ENCODE assay signal across 8 cellular contexts in the genomic region with DNA sequence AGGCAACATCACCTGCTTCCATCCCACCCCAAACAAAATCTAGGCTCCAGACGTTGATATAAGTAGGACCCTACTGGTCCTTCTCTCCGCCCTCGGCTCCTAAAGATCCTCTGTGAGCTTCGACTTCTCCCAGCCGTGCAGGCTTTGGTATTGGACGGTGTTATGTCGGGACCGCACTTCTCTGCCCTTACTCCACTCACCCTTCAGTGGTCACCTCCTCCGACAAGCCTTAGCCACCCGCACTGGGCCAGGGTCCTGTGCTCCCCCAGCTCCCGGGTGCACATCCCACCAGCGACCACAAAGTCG. TPM values are rescaled to one million over a fixed set of nuclear protein-coding genes. Genes with fewer than 3 reads are reported as not detected.
DNase-seq lines count a peak whose midpoint lies in the region; ATAC-seq, FAIRE-seq and TF ChIP-seq lines count a peak whose summit lies in the region.

No MANE protein-coding gene starts in this region.

- no peak for TF ChIP-seq RAD21 in A549 (conservative IDR thresholded peaks at IDR 0.05 in 1 of 2, IDR thresholded peaks at IDR 0.05 in 1 of 2)

- H3K36me3 ChIP-seq in KMS-11 (ENCODE audit: insufficient read depth) (no peaks in the 10 kb centered on the region), muscle layer of colon (ENCODE audit: insufficient read depth, low read length) (peaks cover 13% of the 10 kb centered on the region)

- H3K9ac ChIP-seq in KMS-11 (peak overlapping the region; percentile 80; the same call in 1 of the 2 replicates), muscle layer of colon (ENCODE audit: low read length) (peak overlapping the region; percentile 66)

- peak overlapping the region; percentile 88 to 96 for H3K27ac ChIP-seq in A549
- 0 out of 2 replicates have a peak overlapping the region, but pooled peaks have one; percentile 4 for H3K27ac ChIP-seq in KMS-11
- H3K27ac ChIP-seq in muscle layer of colon (ENCODE audit: low read depth, low read length): peak overlapping the region; percentile 98

- H3K4me3 ChIP-seq in A549 (peak overlapping the region; percentile 76), KMS-11 (IDR thresholded peaks at IDR 0.05; ENCODE audit: insufficient read depth, low read depth, low read length) (no peak overlapping the region), choroid plexus epithelial cell (ENCODE audit: low read depth, low read length) (peak overlapping the region; percentile 100), muscle layer of colon (ENCODE audit: low read depth in 1 of 2, low read length in 2 of 2) (peak overlapping the region; percentile 67 to 93)

- no peak for TF ChIP-seq POLR2A in A549 (IDR thresholded peaks at IDR 0.05; ENCODE audit: low read length)

- H3K9me3 ChIP-seq in A549 (no peaks in the 10 kb centered on the region), muscle layer of colon (ENCODE audit: low read length) (no peaks in the 10 kb centered on the region)

- no peak for FAIRE-seq in A549 (lab: Jason Lieb, UNC)

- H4K20me1 ChIP-seq in KMS-11 (ENCODE audit: insufficient read depth): no peaks in the 10 kb centered on the region

- TF ChIP-seq CTCF in A549 (IDR thresholded peaks at IDR 0.05) (no peak), KMS-11 (conservative IDR thresholded peaks at IDR 0.05; ENCODE audit: low read depth, low read length) (no peak), choroid plexus epithelial cell (conservative IDR thresholded peaks at IDR 0.05; ENCODE audit: low read depth, low read length) (no peak)

- H3K4me2 ChIP-seq in A549: peak overlapping the region; percentile 89
- peak overlapping the region; percentile 67; the same call in 1 of the 2 replicates for H3K4me2 ChIP-seq in KMS-11

- POLR2A ChIA-PET in A549 (lab: Yijun Ruan, JAX): interaction anchor here (1.0 to 1.5 kb wide), 7 partner anchors 10 to 129 kb away, joined by 3 to 9 read pairs (median 4); a partner anchor contains a TSS

- peaks cover 12% of the 10 kb centered on the region; the same call in 1 of the 2 replicates for H3K79me2 ChIP-seq in KMS-11 (ENCODE audit: insufficient read depth, low read depth)

- H3K4me1 ChIP-seq in A549: peaks cover 16% of the 10 kb centered on the region; the same call in 2 of the 3 replicates
- H3K4me1 ChIP-seq in KMS-11 (ENCODE audit: low read depth, poor library complexity, severe bottlenecking): peaks cover 16% of the 10 kb centered on the region
- peaks cover 21% of the 10 kb centered on the region for H3K4me1 ChIP-seq in muscle layer of colon (ENCODE audit: insufficient read depth, low read length)

- H2AFZ ChIP-seq in KMS-11 (ENCODE audit: low read depth): peak overlapping the region; percentile 15; the same call in 1 of the 2 replicates

- TF ChIP-seq EP300 in A549 (IDR thresholded peaks at IDR 0.05): no peak

- peak in 1 of 2 experiments; percentile 1; a peak in 3 of 6 replicates for ATAC-seq in A549
- no peak for ATAC-seq in GM19452 (IDR thresholded peaks at IDR 0.05; ENCODE audit: unreplicated experiment)

- H3K27me3 ChIP-seq in KMS-11 (ENCODE audit: insufficient read depth, low read depth) (no peaks in the 10 kb centered on the region), muscle layer of colon (ENCODE audit: control insufficient read depth in 1 of 2, insufficient read depth in 2 of 2, low read length in 2 of 2) (no peaks in the 10 kb centered on the region)

- CTCF ChIA-PET in A549 (lab: Yijun Ruan, JAX): interaction anchor here (1.0 to 22.2 kb wide), 10 partner anchors 9 to 414 kb away, joined by 3 to 370 read pairs (median 10); a partner anchor contains a TSS

- no peak for DNase-seq in A549 (ENCODE audit: low read depth in 1 of 2, low spot score in 1 of 2)
- no peak for DNase-seq in choroid plexus epithelial cell (ENCODE audit: low read depth)
- DNase-seq in NOMO-1 treated with dmso at 0.1 percent for 144 hours (lab: John Stamatoyannopoulos, UW; ENCODE audit: unreplicated experiment): no peak
- DNase-seq in NCI-H2227 (lab: John Stamatoyannopoulos, UW; ENCODE audit: unreplicated experiment): no peak
- no peak for DNase-seq in NCI-H446 treated with DMSO at 0.1 percent for 48 hours (lab: John Stamatoyannopoulos, UW)

- 20% methylated on average over 13 of the region's 13 CpGs for WGBS in A549 (ENCODE audit: missing lambda C conversion rate)

TF ChIP-seq in A549, 52 proteins besides CTCF, POLR2A, EP300 and RAD21:
- TF ChIP-seq TFCP2L1 (CRISPR knock-in tag; IDR thresholded peaks at IDR 0.05): no peak
- TF ChIP-seq, protein P1, sequence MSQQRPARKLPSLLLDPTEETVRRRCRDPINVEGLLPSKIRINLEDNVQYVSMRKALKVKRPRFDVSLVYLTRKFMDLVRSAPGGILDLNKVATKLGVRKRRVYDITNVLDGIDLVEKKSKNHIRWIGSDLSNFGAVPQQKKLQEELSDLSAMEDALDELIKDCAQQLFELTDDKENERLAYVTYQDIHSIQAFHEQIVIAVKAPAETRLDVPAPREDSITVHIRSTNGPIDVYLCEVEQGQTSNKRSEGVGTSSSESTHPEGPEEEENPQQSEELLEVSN (IDR thresholded peaks at IDR 0.05; ENCODE audit: borderline replicate concordance, low read depth): no peak

RNA-seq across cellular contexts. Expression of a gene that starts 1.6 kb away (rescaled TPM):
- polyA plus RNA-seq in A549 (2011; rRNA removed): 11.0 and 11.3 TPM in 2 replicates
- polyA plus RNA-seq in A549 (2012; cell fraction: cytosol; rRNA removed): 74.3 and 76.3 TPM in 2 replicates
- 57.1 and 62.6 TPM in 2 replicates for polyA plus RNA-seq in A549 (2012; cell fraction: nucleus; rRNA removed)
- 51.9 to 53.5 TPM (median 52.4 TPM) in 3 replicates for polyA plus RNA-seq in A549 (2017; fragmentation: RNase III; extraction: RNeasy Plus Mini Kit Qiagen cat#74134 plus additional on column Dnase treatment)
- polyA minus RNA-seq in A549 (2011; rRNA and poly(A)+ RNA removed): 5.2 and 6.7 TPM in 2 replicates

RNA-seq across cellular contexts. Expression of a gene that starts 3.4 kb away (rescaled TPM):
- polyA plus RNA-seq in A549 (2011; rRNA removed) (0.92 and 1.6 TPM in 2 replicates), A549 (2017; fragmentation: RNase III; extraction: RNeasy Plus Mini Kit Qiagen cat#74134 plus additional on column Dnase treatment) (3.6 to 4.4 TPM (median 3.9 TPM) in 3 replicates)
- polyA plus RNA-seq in A549 (2012; cell fraction: cytosol; rRNA removed): 5.4 and 6.9 TPM in 2 replicates
- 15.4 and 21.9 TPM in 2 replicates for polyA plus RNA-seq in A549 (2012; cell fraction: nucleus; rRNA removed)
- 0.83 and 1.6 TPM in 2 replicates for polyA minus RNA-seq in A549 (2011; rRNA and poly(A)+ RNA removed)

RNA-seq across cellular contexts. Expression of a gene that starts 8.9 kb away (rescaled TPM):
- polyA plus RNA-seq in A549 (2011; rRNA removed): 1.7 and 2.6 TPM in 2 replicates
- 5.6 and 7.2 TPM in 2 replicates for polyA plus RNA-seq in A549 (2012; cell fraction: cytosol; rRNA removed)
- 61.3 and 65.9 TPM in 2 replicates for polyA plus RNA-seq in A549 (2012; cell fraction: nucleus; rRNA removed)
- 8.4 to 11.2 TPM (median 10.0 TPM) in 3 replicates for polyA plus RNA-seq in A549 (2017; fragmentation: RNase III; extraction: RNeasy Plus Mini Kit Qiagen cat#74134 plus additional on column Dnase treatment)
- polyA minus RNA-seq in A549 (2011; rRNA and poly(A)+ RNA removed): 0.66 and 1.5 TPM in 2 replicates

RNA-seq across cellular contexts. Expression of a gene that starts 33.4 kb away (rescaled TPM):
- polyA plus RNA-seq in A549 (2011; rRNA removed) (18.2 and 19.5 TPM in 2 replicates), A549 (2017; fragmentation: RNase III; extraction: RNeasy Plus Mini Kit Qiagen cat#74134 plus additional on column Dnase treatment) (32.6 to 34.7 TPM (median 33.2 TPM) in 3 replicates)
- polyA plus RNA-seq in A549 (2012; cell fraction: cytosol; rRNA removed): 31.7 and 34.8 TPM in 2 replicates
- polyA plus RNA-seq in A549 (2012; cell fraction: nucleus; rRNA removed): 134 and 182 TPM in 2 replicates
- polyA minus RNA-seq in A549 (2011; rRNA and poly(A)+ RNA removed): 57.8 and 60.3 TPM in 2 replicates

RNA-seq across cellular contexts. Expression of a gene that starts 42.0 kb away (rescaled TPM):
- 15.1 and 18.2 TPM in 2 replicates for polyA plus RNA-seq in A549 (2011; rRNA removed)
- polyA plus RNA-seq in A549 (2012; cell fraction: cytosol; rRNA removed): 14.8 and 21.3 TPM in 2 replicates
- 25.1 and 25.3 TPM in 2 replicates for polyA plus RNA-seq in A549 (2012; cell fraction: nucleus; rRNA removed)
- polyA plus RNA-seq in A549 (2017; fragmentation: RNase III; extraction: RNeasy Plus Mini Kit Qiagen cat#74134 plus additional on column Dnase treatment): 14.6 to 15.8 TPM (median 15.7 TPM) in 3 replicates
- 43.4 and 49.6 TPM in 2 replicates for polyA minus RNA-seq in A549 (2011; rRNA and poly(A)+ RNA removed)

Comparison
In these comparisons a context has a peak if more than half of its experiments do, and no peak if none do; other contexts are left out.
1. H3K27ac ChIP-seq: peak in every context shown above with its lines; median percentile 98 in muscle layer of colon; 92 in A549; 4 in KMS-11.